In genomic region chr1:144418891-144419697, GRCh38 we compare ENCODE assay signal across 9 cellular contexts. TPM values are rescaled to one million over a fixed set of nuclear protein-coding genes. Genes with fewer than 3 reads are reported as not detected.
DNase-seq lines count a peak whose midpoint lies in the region; ATAC-seq and TF ChIP-seq lines count a peak whose summit lies in the region.
"Not testable (repeated sequence)": the region's sequence is repeated elsewhere in the genome, so short reads cannot be mapped to it uniquely, and the experiment has no call there.
"Had no signal": no experiment of that assay in that cellular context is flagged by ENCODE, and none has a peak within 500 bp of the region (broad histone marks: within the 10 kb centered on the region; RNA-seq: fewer than 3 reads in every experiment).

No MANE protein-coding gene starts in this region.

- CTCF ChIA-PET in WTC11 (lab: Charles Lee): not testable (repeated sequence)

- POLR2A ChIA-PET in WTC11 (lab: Charles Lee); activated naive CD8-positive, alpha-beta T cell treated with anti-CD3 and anti-CD28 coated beads, Interleukin-2, amount 10 ng/mL, durations not matched to agents 7 days and 5 days (lab: Charles Lee): not testable (repeated sequence)

- not testable (repeated sequence) for H3K9me3 ChIP-seq in fibroblast of lung (ENCODE audit: control insufficient read depth, insufficient read depth, low read depth, low read length); lower lobe of right lung; tibial artery

- H3K9ac ChIP-seq in fibroblast of lung (ENCODE audit: insufficient read depth, low read length): not testable (repeated sequence)

- not testable (repeated sequence) for H2AFZ ChIP-seq in fibroblast of lung (ENCODE audit: low read length)

- not testable (repeated sequence) for H3K36me3 Mint-ChIP-seq in WTC11; activated naive CD8-positive, alpha-beta T cell treated with anti-CD3 and anti-CD28 coated beads, Interleukin-2, amount 10 ng/mL, durations not matched to agents 7 days and 5 days

- not testable (repeated sequence) for TF ChIP-seq CTCF in WTC11 (IDR thresholded peaks at IDR 0.05); fibroblast of lung (conservative IDR thresholded peaks at IDR 0.05 in 1 of 2, IDR thresholded peaks at IDR 0.05 in 1 of 2; ENCODE audit: low read depth in 1 of 2, low read length in 2 of 2); lower lobe of right lung (IDR thresholded peaks at IDR 0.05); tibial artery (IDR thresholded peaks at IDR 0.05)

- not testable (repeated sequence) for H3K4me2 ChIP-seq in fibroblast of lung (ENCODE audit: extremely low read depth, insufficient read depth, low read length)

- H4K20me1 ChIP-seq in fibroblast of lung (ENCODE audit: control insufficient read depth, extremely low read depth, insufficient read depth, low read length): not testable (repeated sequence)

- intact Hi-C loops in lower lobe of right lung (cut with DNase I); tibial artery (cut with DNase I; ENCODE audit: low total_unique reads): not testable (repeated sequence)

- H3K4me3 Mint-ChIP-seq in WTC11: peak overlapping the region; percentile 80
- peak overlapping the region; percentile 87 for H3K4me3 Mint-ChIP-seq in activated naive CD8-positive, alpha-beta T cell treated with anti-CD3 and anti-CD28 coated beads, Interleukin-2, amount 10 ng/mL, durations not matched to agents 7 days and 5 days

- not testable (repeated sequence) for H3K9me3 Mint-ChIP-seq in WTC11; activated naive CD8-positive, alpha-beta T cell treated with anti-CD3 and anti-CD28 coated beads, Interleukin-2, amount 10 ng/mL, durations not matched to agents 7 days and 5 days

- DNase-seq in GM04503 (ENCODE audit: low read depth) (peak; percentile 13), NCI-H2171 (lab: John Stamatoyannopoulos, UW) (peak; percentile 11), WTC11 (ENCODE audit: low spot score) (peak; percentile 83), fibroblast of lung (ENCODE audit: low read depth in 2 of 2) (peak; percentile 58 to 73), lower lobe of right lung (peak; percentile 67), tibial artery (peak; percentile 24 to 68)
- peak; percentile 55 for DNase-seq in activated naive CD8-positive, alpha-beta T cell treated with anti-CD3 and anti-CD28 coated beads, Interleukin-2, amount 10 ng/mL, durations not matched to agents 7 days and 5 days

- not testable (repeated sequence) for ATAC-seq in WTC11; activated naive CD8-positive, alpha-beta T cell treated with anti-CD3 and anti-CD28 coated beads, Interleukin-2, amount 10 ng/mL, durations not matched to agents 7 days and 5 days (ENCODE audit: low read depth); lower lobe of right lung

- H3K4me1 Mint-ChIP-seq in WTC11; activated naive CD8-positive, alpha-beta T cell treated with anti-CD3 and anti-CD28 coated beads, Interleukin-2, amount 10 ng/mL, durations not matched to agents 7 days and 5 days: not testable (repeated sequence)

- H3K27ac Mint-ChIP-seq in WTC11: peak overlapping the region; percentile 58; the same call in 1 of the 2 replicates
- peak overlapping the region; percentile 74 for H3K27ac Mint-ChIP-seq in activated naive CD8-positive, alpha-beta T cell treated with anti-CD3 and anti-CD28 coated beads, Interleukin-2, amount 10 ng/mL, durations not matched to agents 7 days and 5 days

- not testable (repeated sequence) for H3K4me1 ChIP-seq in fibroblast of lung (ENCODE audit: control insufficient read depth, extremely low read depth, insufficient read depth, low read length); lower lobe of right lung; tibial artery

- not testable (repeated sequence) for H3K79me2 ChIP-seq in fibroblast of lung (ENCODE audit: control insufficient read depth, insufficient read depth, low read length)

- not testable (repeated sequence) for H3K27me3 Mint-ChIP-seq in WTC11 (ENCODE audit: low read depth); activated naive CD8-positive, alpha-beta T cell treated with anti-CD3 and anti-CD28 coated beads, Interleukin-2, amount 10 ng/mL, durations not matched to agents 7 days and 5 days

- H3K36me3 ChIP-seq in fibroblast of lung (ENCODE audit: control insufficient read depth, insufficient read depth, low read length); lower lobe of right lung: not testable (repeated sequence)
- H3K36me3 ChIP-seq in tibial artery: peaks cover 9 to 15% (median 12%) of the 10 kb centered on the region in 3 donors

- peak overlapping the region; percentile 26 to 54 (median 36) for H3K4me3 ChIP-seq in fibroblast of lung (replicated peaks in 1 of 4; ENCODE audit: control extremely low read depth in 1 of 4, insufficient read depth in 1 of 4, low read depth in 3 of 4, low read length in 4 of 4)
- peak overlapping the region; percentile 51 for H3K4me3 ChIP-seq in lower lobe of right lung
- H3K4me3 ChIP-seq in skin epidermis: peak overlapping the region; percentile 33 to 48 (median 42)
- peak overlapping the region; percentile 46 to 51 for H3K4me3 ChIP-seq in tibial artery

- not testable (repeated sequence) for H3K27me3 ChIP-seq in fibroblast of lung (ENCODE audit: control insufficient read depth, insufficient read depth, low read length); lower lobe of right lung (ENCODE audit: low read depth); tibial artery

- H3K27ac ChIP-seq in fibroblast of lung (ENCODE audit: insufficient read depth, low read length): not testable (repeated sequence)
- peak overlapping the region; percentile 71 for H3K27ac ChIP-seq in lower lobe of right lung
- H3K27ac ChIP-seq in skin epidermis: peak overlapping the region in 7 of 21 experiments; percentile 4 to 79 (median 59)
- H3K27ac ChIP-seq in tibial artery: peak overlapping the region; percentile 33 to 61

TF ChIP-seq in WTC11, 78 proteins besides CTCF, POLR2A, EP300 and RAD21:
- 0 out of 2 replicates have a peak, but pooled peaks have one; percentile 27 for TF ChIP-seq HMGXB4 (CRISPR knock-in tag; IDR thresholded peaks at IDR 0.05)

RNA-seq across cellular contexts. Expression of gene NBPF15, which starts 42.4 kb away (rescaled TPM):
- total RNA-seq in WTC11 (2021) (13.1 to 16.3 TPM (median 15.2 TPM) in 3 replicates), fibroblast of lung (36.7 and 51.2 TPM in 2 replicates), lower lobe of right lung (43.2 TPM)
- total RNA-seq in activated naive CD8-positive, alpha-beta T cell treated with anti-CD3 and anti-CD28 coated beads, Interleukin-2, amount 10 ng/mL, durations not matched to agents 7 days and 5 days: 10 to 100 TPM; 50.0 to 52.7 TPM
- 31.9 and 35.7 TPM in 2 replicates for polyA plus RNA-seq in fibroblast of lung
- polyA plus RNA-seq in fibroblast of lung (2012): 18.7 and 22.0 TPM in 2 replicates
- polyA minus RNA-seq in fibroblast of lung (ENCODE audit: low replicate concordance): 53.1 and 86.8 TPM in 2 replicates

RNA-seq across cellular contexts. Expression of gene PPIAL4E, which starts 45.7 kb away (rescaled TPM):
- not detected in 3 replicates for total RNA-seq in WTC11 (2021)
- total RNA-seq in activated naive CD8-positive, alpha-beta T cell treated with anti-CD3 and anti-CD28 coated beads, Interleukin-2, amount 10 ng/mL, durations not matched to agents 7 days and 5 days: under 1 TPM in 1 of 2 experiments, not detected in 1; 1.00 TPM
- total RNA-seq in fibroblast of lung: not detected in 2 replicates
- not detected in 2 replicates for polyA plus RNA-seq in fibroblast of lung
- not detected in 2 replicates for polyA plus RNA-seq in fibroblast of lung (2012)
- polyA minus RNA-seq in fibroblast of lung (ENCODE audit: low replicate concordance): not detected in 2 replicates
- total RNA-seq in lower lobe of right lung: not detected
- total RNA-seq: glomerular endothelial cell had no signal

Comparison
In these comparisons a context has a peak if more than half of its experiments do, and no peak if none do; other contexts are left out.
1. DNase-seq: peak in every context shown above with its lines; median percentile 83 in WTC11; 67 in lower lobe of right lung; 66 in fibroblast of lung; 55 in activated naive CD8-positive, alpha-beta T cell treated with anti-CD3 and anti-CD28 coated beads, Interleukin-2, amount 10 ng/mL, durations not matched to agents 7 days and 5 days; 46 in tibial artery; 13 in GM04503; 11 in NCI-H2171.